ENCODE assay signal across 8 cellular contexts in genomic region chr6:142146828-142147662, GRCh38. TPM values are rescaled to one million over a fixed set of nuclear protein-coding genes. Genes with fewer than 3 reads are reported as not detected.
DNase-seq lines count a peak whose midpoint lies in the region; ATAC-seq and TF ChIP-seq lines count a peak whose summit lies in the region.

NMBR (minus strand) TSS chr6:142147122; CDS start chr6:142088658, 58,464 bp downstream.
VTA1 (plus strand) TSS chr6:142147263; CDS start chr6:142147288, 25 bp downstream.

- peaks cover 15% of the 10 kb centered on the region for H3K36me3 Mint-ChIP-seq in T-helper 1 cell treated with Interleukin-12 subunit alpha and Interleukin-12 subunit beta and Interleukin-4 antibody, amounts not matched to agents 30 μg/mL and 1 μg/mL, for 36 hours (ENCODE audit: low read depth)

- H3K27me3 ChIP-seq in right atrium auricular region (no peaks in the 10 kb centered on the region), aorta (ENCODE audit: control insufficient read depth in 1 of 2, insufficient read depth in 2 of 2, low read length in 1 of 2) (no peaks in the 10 kb centered on the region)

- peak; percentile 85 for TF ChIP-seq CTCF in GM13977 (IDR thresholded peaks at IDR 0.05; ENCODE audit: extremely low read depth, insufficient read depth, missing control alignments)
- TF ChIP-seq CTCF in right atrium auricular region (IDR thresholded peaks at IDR 0.05) = peak; percentile 77 to 97

- H3K4me3 ChIP-seq in right atrium auricular region (peak within 1 kb of the TSS; percentile 76 to 78), aorta (ENCODE audit: low read length in 2 of 2) (peak within 1 kb of the TSS; percentile 31 to 90)

- ATAC-seq in HG02884 (IDR thresholded peaks at IDR 0.05; ENCODE audit: unreplicated experiment) = peak; percentile 100
- peak; percentile 100 for ATAC-seq in aorta (ENCODE audit: low FRiP score)

- peaks cover 5% of the 10 kb centered on the region for H3K9me3 Mint-ChIP-seq in T-helper 1 cell treated with Interleukin-12 subunit alpha and Interleukin-12 subunit beta and Interleukin-4 antibody, amounts not matched to agents 30 μg/mL and 1 μg/mL, for 36 hours

- peak within 1 kb of the TSS; percentile 91 for H3K4me3 Mint-ChIP-seq in T-helper 1 cell treated with Interleukin-12 subunit alpha and Interleukin-12 subunit beta and Interleukin-4 antibody, amounts not matched to agents 30 μg/mL and 1 μg/mL, for 36 hours

- no peaks in the 10 kb centered on the region for H3K36me3 ChIP-seq in right atrium auricular region
- peaks cover 0 to 2% of the 10 kb centered on the region in 2 donors for H3K36me3 ChIP-seq in aorta (ENCODE audit: control insufficient read depth in 1 of 2, insufficient read depth in 2 of 2, low read length in 1 of 2)

- DNase-seq in GM13977 (ENCODE audit: low spot score) (peak; percentile 80), NCI-H146 treated with DMSO at 0.1 percent for 48 hours (lab: John Stamatoyannopoulos, UW; ENCODE audit: unreplicated experiment) (peak; percentile 99), anterior cingulate cortex (lab: John Stamatoyannopoulos, UW) (peak; percentile 61 to 99 (median 96)), right atrium auricular region (ENCODE audit: low spot score) (peak; percentile 97), pulmonary artery endothelial cell (ENCODE audit: low read depth, low spot score) (peak; percentile 98), aorta (peak; percentile 98 to 99)

- H3K27ac ChIP-seq in right atrium auricular region = peak within 1 kb of the TSS; percentile 59 to 62
- H3K27ac ChIP-seq in aorta (ENCODE audit: low read depth in 1 of 2, low read length in 2 of 2) = peak within 1 kb of the TSS in 1 of 2 donors; percentile 43

- H3K27ac Mint-ChIP-seq in T-helper 1 cell treated with Interleukin-12 subunit alpha and Interleukin-12 subunit beta and Interleukin-4 antibody, amounts not matched to agents 30 μg/mL and 1 μg/mL, for 36 hours = peak within 1 kb of the TSS; percentile 80

- intact Hi-C loops in aorta (cut with DNase I) = loop anchor here (1.0 to 5.0 kb wide), 4 partner anchors 60 to 425 kb away; no protein-coding TSS in a partner anchor

- H3K4me1 ChIP-seq in right atrium auricular region (peaks cover 0 to 15% of the 10 kb centered on the region in 2 donors), aorta (ENCODE audit: control insufficient read depth in 1 of 2, insufficient read depth in 2 of 2, low read length in 2 of 2) (peaks cover 0 to 8% of the 10 kb centered on the region in 2 donors)

- H3K9me3 ChIP-seq in right atrium auricular region (no peaks in the 10 kb centered on the region), aorta (ENCODE audit: control insufficient read depth, low read length) (no peaks in the 10 kb centered on the region)

- in situ Hi-C loops in GM13977 (cut with MboI; ENCODE audit: low pct_unique_long_range_greater_than_20kb, low sequenced_read_pairs, unreplicated experiment) = loop anchor here (25.0 kb wide), 1 partner anchor 240 kb away; no protein-coding TSS in a partner anchor

- H3K27me3 Mint-ChIP-seq in T-helper 1 cell treated with Interleukin-12 subunit alpha and Interleukin-12 subunit beta and Interleukin-4 antibody, amounts not matched to agents 30 μg/mL and 1 μg/mL, for 36 hours (ENCODE audit: low read depth) = no peaks in the 10 kb centered on the region

- WGBS in aorta, 2 donors = 0 to 1% methylated on average over 38 of the region's 38 CpGs

- H3K4me1 Mint-ChIP-seq in T-helper 1 cell treated with Interleukin-12 subunit alpha and Interleukin-12 subunit beta and Interleukin-4 antibody, amounts not matched to agents 30 μg/mL and 1 μg/mL, for 36 hours (ENCODE audit: low read depth) = peaks cover 36% of the 10 kb centered on the region

RNA-seq across cellular contexts. Expression of gene NMBR, which starts in this region (rescaled TPM):
- total RNA-seq in right atrium auricular region = not detected
- total RNA-seq in pulmonary artery endothelial cell = 0.11 TPM in 1 of 2 replicates, not detected in the other
- under 1 TPM in 1 of 2 donors, not detected in 1; 0.45 TPM for total RNA-seq in aorta
- polyA plus RNA-seq in aorta = not detected

RNA-seq across cellular contexts. Expression of gene VTA1, which starts in this region (rescaled TPM):
- total RNA-seq in right atrium auricular region (10 to 100 TPM; 28.2 to 36.4 TPM), pulmonary artery endothelial cell (54.5 and 61.7 TPM in 2 replicates), aorta (10 to 100 TPM; 26.7 to 29.9 TPM)
- 10 to 100 TPM; 20.1 to 24.7 TPM for polyA plus RNA-seq in aorta
